10 cellular contexts compared by ENCODE assay signal in genomic region chr18:47163241-47163640, GRCh38. TPM values are rescaled to one million over a fixed set of nuclear protein-coding genes. Genes with fewer than 3 reads are reported as not detected.
DNase-seq lines count a peak whose midpoint lies in the region; ATAC-seq and TF ChIP-seq lines count a peak whose summit lies in the region.
"Had no signal": no experiment of that assay in that cellular context is flagged by ENCODE, and none has a peak within 500 bp of the region (broad histone marks: within the 10 kb centered on the region; RNA-seq: fewer than 3 reads in every experiment).

No MANE protein-coding gene starts in this region.

- CTCF ChIA-PET in CD8-positive, alpha-beta memory T cell (lab: Charles Lee) = no interaction called here
- CTCF ChIA-PET in WTC11 (lab: Charles Lee) = no interaction called here

- ATAC-seq in GM19452 (IDR thresholded peaks at IDR 0.05; ENCODE audit: unreplicated experiment) (peak; percentile 85), HG03139 (IDR thresholded peaks at IDR 0.05; ENCODE audit: unreplicated experiment) (peak; percentile 58), psoas muscle (no peak), WTC11 (no peak)
- ATAC-seq in central memory CD8-positive, alpha-beta T cell (replicated peaks; ENCODE audit: extremely low read depth, poor library complexity, severe bottlenecking) = peak; percentile 52

- H3K4me1 ChIP-seq in CD8-positive, alpha-beta memory T cell (ENCODE audit: insufficient read depth, low read length) = no peaks in the 10 kb centered on the region
- no peaks in the 10 kb centered on the region for H3K4me1 ChIP-seq in psoas muscle

- H3K4me3 Mint-ChIP-seq in CD8-positive, alpha-beta memory T cell = peak overlapping the region in 4 of 7 donors; percentile 29 to 66 (median 46)
- no peak overlapping the region for H3K4me3 Mint-ChIP-seq in central memory CD8-positive, alpha-beta T cell
- no peak overlapping the region for H3K4me3 Mint-ChIP-seq in WTC11

- H3K36me3 ChIP-seq in CD8-positive, alpha-beta memory T cell (ENCODE audit: insufficient read depth, low read length) = no peaks in the 10 kb centered on the region
- no peaks in the 10 kb centered on the region for H3K36me3 ChIP-seq in psoas muscle (ENCODE audit: insufficient read depth in 1 of 2, low read depth in 1 of 2)
- H3K36me3 ChIP-seq: cardiac muscle cell, neutrophil had no signal

- no peak overlapping the region for H3K4me3 ChIP-seq in CD8-positive, alpha-beta memory T cell (ENCODE audit: low read length)
- H3K4me3 ChIP-seq in psoas muscle = no peak overlapping the region
- H3K4me3 ChIP-seq: cardiac muscle cell had no signal

- no peak for DNase-seq in CD8-positive, alpha-beta memory T cell
- DNase-seq in central memory CD8-positive, alpha-beta T cell (ENCODE audit: low spot score in 2 of 2) = no peak
- DNase-seq in medulla oblongata (ENCODE audit: extremely low spot score) (no peak), activated gamma-delta T cell treated with Interleukin-2 at 50 U/mL for 16 hours (no peak), psoas muscle (no peak), WTC11 (ENCODE audit: low spot score) (no peak)

- no peaks in the 10 kb centered on the region for H3K9me3 ChIP-seq in CD8-positive, alpha-beta memory T cell (ENCODE audit: low read length)
- H3K9me3 ChIP-seq in psoas muscle = no peaks in the 10 kb centered on the region
- H3K9me3 ChIP-seq: neutrophil had no signal

- H3K4me1 Mint-ChIP-seq in CD8-positive, alpha-beta memory T cell = peaks cover 33 to 53% (median 42%) of the 10 kb centered on the region in 3 donors
- peaks cover 22% of the 10 kb centered on the region for H3K4me1 Mint-ChIP-seq in central memory CD8-positive, alpha-beta T cell
- H3K4me1 Mint-ChIP-seq in WTC11 = peaks cover 11% of the 10 kb centered on the region

- peaks cover 0 to 14% (median 5%) of the 10 kb centered on the region in 3 donors for H3K36me3 Mint-ChIP-seq in CD8-positive, alpha-beta memory T cell
- H3K36me3 Mint-ChIP-seq in central memory CD8-positive, alpha-beta T cell (ENCODE audit: insufficient read depth) = peaks cover 2% of the 10 kb centered on the region
- no peaks in the 10 kb centered on the region for H3K36me3 Mint-ChIP-seq in WTC11

- no peaks in the 10 kb centered on the region for H3K27me3 ChIP-seq in CD8-positive, alpha-beta memory T cell (ENCODE audit: insufficient read depth, low read length, poor library complexity, severe bottlenecking)
- no peaks in the 10 kb centered on the region for H3K27me3 ChIP-seq in psoas muscle (ENCODE audit: insufficient read depth in 3 of 3, low read length in 2 of 3)
- H3K27me3 ChIP-seq: cardiac muscle cell, neutrophil had no signal

- H3K9me3 Mint-ChIP-seq in CD8-positive, alpha-beta memory T cell = no peaks in the 10 kb centered on the region
- no peaks in the 10 kb centered on the region for H3K9me3 Mint-ChIP-seq in central memory CD8-positive, alpha-beta T cell
- H3K9me3 Mint-ChIP-seq in WTC11 = no peaks in the 10 kb centered on the region

- no peaks in the 10 kb centered on the region for H3K27me3 Mint-ChIP-seq in CD8-positive, alpha-beta memory T cell
- no peaks in the 10 kb centered on the region for H3K27me3 Mint-ChIP-seq in central memory CD8-positive, alpha-beta T cell
- no peaks in the 10 kb centered on the region for H3K27me3 Mint-ChIP-seq in WTC11 (ENCODE audit: low read depth)

- TF ChIP-seq CTCF in psoas muscle (IDR thresholded peaks at IDR 0.05) = no peak
- no peak for TF ChIP-seq CTCF in WTC11 (IDR thresholded peaks at IDR 0.05)

- POLR2A ChIA-PET in CD8-positive, alpha-beta memory T cell (lab: Charles Lee) = no interaction called here
- POLR2A ChIA-PET in WTC11 (lab: Charles Lee) = no interaction called here

- no peak overlapping the region for H3K27ac ChIP-seq in CD8-positive, alpha-beta memory T cell (ENCODE audit: low read depth, low read length)
- no peak overlapping the region for H3K27ac ChIP-seq in psoas muscle
- H3K27ac ChIP-seq: cardiac muscle cell, neutrophil had no signal

- no peak overlapping the region for H3K27ac Mint-ChIP-seq in CD8-positive, alpha-beta memory T cell
- H3K27ac Mint-ChIP-seq in central memory CD8-positive, alpha-beta T cell (ENCODE audit: low read depth) = no peak overlapping the region
- no peak overlapping the region for H3K27ac Mint-ChIP-seq in WTC11

- intact Hi-C loops in psoas muscle (cut with DNase I) = no loop called here

- 80 to 86% (median 85%) methylated on average over 5 of the region's 5 CpGs for WGBS in psoas muscle, 3 donors

TF ChIP-seq in WTC11, 78 proteins besides CTCF, POLR2A, EP300 and RAD21 (continues in another document):
- TF ChIP-seq, protein P1, sequence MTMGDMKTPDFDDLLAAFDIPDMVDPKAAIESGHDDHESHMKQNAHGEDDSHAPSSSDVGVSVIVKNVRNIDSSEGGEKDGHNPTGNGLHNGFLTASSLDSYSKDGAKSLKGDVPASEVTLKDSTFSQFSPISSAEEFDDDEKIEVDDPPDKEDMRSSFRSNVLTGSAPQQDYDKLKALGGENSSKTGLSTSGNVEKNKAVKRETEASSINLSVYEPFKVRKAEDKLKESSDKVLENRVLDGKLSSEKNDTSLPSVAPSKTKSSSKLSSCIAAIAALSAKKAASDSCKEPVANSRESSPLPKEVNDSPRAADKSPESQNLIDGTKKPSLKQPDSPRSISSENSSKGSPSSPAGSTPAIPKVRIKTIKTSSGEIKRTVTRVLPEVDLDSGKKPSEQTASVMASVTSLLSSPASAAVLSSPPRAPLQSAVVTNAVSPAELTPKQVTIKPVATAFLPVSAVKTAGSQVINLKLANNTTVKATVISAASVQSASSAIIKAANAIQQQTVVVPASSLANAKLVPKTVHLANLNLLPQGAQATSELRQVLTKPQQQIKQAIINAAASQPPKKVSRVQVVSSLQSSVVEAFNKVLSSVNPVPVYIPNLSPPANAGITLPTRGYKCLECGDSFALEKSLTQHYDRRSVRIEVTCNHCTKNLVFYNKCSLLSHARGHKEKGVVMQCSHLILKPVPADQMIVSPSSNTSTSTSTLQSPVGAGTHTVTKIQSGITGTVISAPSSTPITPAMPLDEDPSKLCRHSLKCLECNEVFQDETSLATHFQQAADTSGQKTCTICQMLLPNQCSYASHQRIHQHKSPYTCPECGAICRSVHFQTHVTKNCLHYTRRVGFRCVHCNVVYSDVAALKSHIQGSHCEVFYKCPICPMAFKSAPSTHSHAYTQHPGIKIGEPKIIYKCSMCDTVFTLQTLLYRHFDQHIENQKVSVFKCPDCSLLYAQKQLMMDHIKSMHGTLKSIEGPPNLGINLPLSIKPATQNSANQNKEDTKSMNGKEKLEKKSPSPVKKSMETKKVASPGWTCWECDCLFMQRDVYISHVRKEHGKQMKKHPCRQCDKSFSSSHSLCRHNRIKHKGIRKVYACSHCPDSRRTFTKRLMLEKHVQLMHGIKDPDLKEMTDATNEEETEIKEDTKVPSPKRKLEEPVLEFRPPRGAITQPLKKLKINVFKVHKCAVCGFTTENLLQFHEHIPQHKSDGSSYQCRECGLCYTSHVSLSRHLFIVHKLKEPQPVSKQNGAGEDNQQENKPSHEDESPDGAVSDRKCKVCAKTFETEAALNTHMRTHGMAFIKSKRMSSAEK (CRISPR knock-in tag; IDR thresholded peaks at IDR 0.05; ENCODE audit: borderline replicate concordance) = no peak
- TF ChIP-seq ZNF138 (CRISPR knock-in tag; conservative IDR thresholded peaks at IDR 0.05) (no peak), ZNF423 (CRISPR knock-in tag; IDR thresholded peaks at IDR 0.05) (no peak), SMAD3 (CRISPR knock-in tag; IDR thresholded peaks at IDR 0.05; ENCODE audit: borderline replicate concordance) (no peak), SMAD4 (CRISPR knock-in tag; IDR thresholded peaks at IDR 0.05) (no peak), TEAD4 (CRISPR knock-in tag; IDR thresholded peaks at IDR 0.05) (no peak), FOXK1 (CRISPR knock-in tag; IDR thresholded peaks at IDR 0.05) (no peak), IRF2 (CRISPR knock-in tag; IDR thresholded peaks at IDR 0.05; ENCODE audit: borderline replicate concordance, low read depth) (no peak), CBFB (CRISPR knock-in tag; IDR thresholded peaks at IDR 0.05; ENCODE audit: low read depth) (no peak), JUN (CRISPR knock-in tag; IDR thresholded peaks at IDR 0.05) (no peak)
- TF ChIP-seq, protein P2, sequence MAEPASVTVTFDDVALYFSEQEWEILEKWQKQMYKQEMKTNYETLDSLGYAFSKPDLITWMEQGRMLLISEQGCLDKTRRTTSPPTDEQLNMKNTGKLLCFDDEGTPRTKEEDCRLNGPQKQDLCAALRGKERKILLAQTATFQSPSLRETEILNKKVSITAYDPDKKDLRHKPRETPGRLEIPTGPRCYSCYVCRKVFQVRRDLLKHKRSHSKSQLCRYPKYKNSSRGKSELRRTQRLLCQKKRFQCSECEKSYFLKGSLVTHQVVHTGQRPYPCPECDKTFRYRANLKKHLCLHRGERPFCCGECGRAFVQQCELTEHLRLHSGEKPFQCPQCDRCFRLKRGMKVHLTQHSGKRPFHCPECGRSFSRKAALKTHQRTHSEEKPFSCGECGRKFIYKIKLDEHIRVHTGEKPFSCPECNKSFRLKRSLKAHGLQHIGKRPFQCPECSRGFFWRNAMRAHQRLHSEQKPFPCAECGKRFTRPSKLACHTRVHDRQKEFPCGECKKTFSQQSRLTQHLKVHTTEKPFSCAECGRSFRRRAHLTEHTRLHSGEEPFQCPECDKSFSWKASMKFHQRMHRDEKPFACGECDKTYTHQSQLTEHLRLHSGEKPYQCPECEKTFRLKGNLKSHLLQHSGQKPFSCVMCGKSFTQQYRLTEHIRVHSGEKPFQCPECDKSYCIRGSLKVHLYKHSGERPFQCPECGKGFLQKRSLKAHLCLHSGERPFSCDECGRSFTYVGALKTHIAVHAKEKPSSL (CRISPR knock-in tag; conservative IDR thresholded peaks at IDR 0.05) = no peak
- TF ChIP-seq, protein P3, sequence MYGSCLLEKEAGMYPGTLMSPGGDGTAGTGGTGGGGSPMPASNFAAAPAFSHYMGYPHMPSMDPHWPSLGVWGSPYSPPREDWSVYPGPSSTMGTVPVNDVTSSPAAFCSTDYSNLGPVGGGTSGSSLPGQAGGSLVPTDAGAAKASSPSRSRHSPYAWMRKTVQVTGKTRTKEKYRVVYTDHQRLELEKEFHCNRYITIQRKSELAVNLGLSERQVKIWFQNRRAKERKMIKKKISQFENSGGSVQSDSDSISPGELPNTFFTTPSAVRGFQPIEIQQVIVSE (CRISPR knock-in tag; IDR thresholded peaks at IDR 0.05; ENCODE audit: borderline replicate concordance) = no peak

RNA-seq across cellular contexts. Expression of gene IER3IP1, which starts 12.9 kb away (rescaled TPM):
- 10 to 100 TPM; 15.6 to 19.0 TPM for total RNA-seq in CD8-positive, alpha-beta memory T cell
- polyA plus RNA-seq in CD8-positive, alpha-beta memory T cell = 20.9 TPM
- 10 to 100 TPM in 2 of 4 donors, 1 to 10 TPM in 2; 9.3 to 12.6 (median 11.0) TPM for total RNA-seq in psoas muscle
- polyA plus RNA-seq in psoas muscle = 10 to 100 TPM; 16.0 to 27.9 (median 18.6) TPM
- 6.7 to 7.7 TPM (median 7.3 TPM) in 3 replicates for total RNA-seq in WTC11 (2021)

RNA-seq across cellular contexts. Expression of gene HDHD2, which starts 12.9 kb away (rescaled TPM):
- total RNA-seq in CD8-positive, alpha-beta memory T cell = 10 to 100 TPM; 25.6 to 27.3 TPM
- 45.7 TPM for polyA plus RNA-seq in CD8-positive, alpha-beta memory T cell
- total RNA-seq in psoas muscle = 10 to 100 TPM; 19.9 to 32.9 (median 27.9) TPM
- polyA plus RNA-seq in psoas muscle = 10 to 100 TPM; 11.5 to 19.9 (median 18.5) TPM
- 42.1 to 57.6 TPM (median 49.6 TPM) in 3 replicates for total RNA-seq in WTC11 (2021)

Comparison
In these comparisons a context has a peak if more than half of its experiments do, and no peak if none do; other contexts are left out.
1. H3K4me3 Mint-ChIP-seq: peak in CD8-positive, alpha-beta memory T cell (4 of 7); none in central memory CD8-positive, alpha-beta T cell (single experiment) and WTC11 (single experiment).
2. ATAC-seq: peak in GM19452 (single experiment), HG03139 (single experiment) and central memory CD8-positive, alpha-beta T cell (single experiment); none in psoas muscle (0 of 4) and WTC11 (single experiment).